ENCODE assay signal across 22 cellular contexts in genomic region chr9:80485420-80485819, GRCh38.
"Had no signal": no experiment of that assay in that cellular context is flagged by ENCODE, and none has a peak within 500 bp of the region (broad histone marks: within the 10 kb centered on the region; RNA-seq: fewer than 3 reads in every experiment).

No MANE protein-coding gene starts in this region.

- DNase-seq: activated CD4-positive, alpha-beta T cell treated with anti-CD3 and anti-CD28 coated beads, Interleukin-2, amount 50 U/mL, for 1 hour; activated CD8-positive, alpha-beta T cell treated with anti-CD3 and anti-CD28 coated beads, Interleukin-2, amount 10 ng/mL, durations not matched to agents 7 days and 5 days; activated gamma-delta T cell; activated naive CD4-positive, alpha-beta T cell treated with anti-CD3 and anti-CD28 coated beads, Interleukin-2, amount 50 U/mL, for 16 hours; aorta; caudate nucleus; dermis blood vessel endothelial cell; effector memory CD4-positive, alpha-beta T cell; head of caudate nucleus; left colon; lower lobe of right lung; naive thymus-derived CD4-positive, alpha-beta T cell; retina; stimulated activated CD4-positive, alpha-beta T cell treated with anti-CD3 and anti-CD28 coated beads, Interleukin-4, amount 100 ng/mL, for 24 hours; stimulated activated naive CD8-positive, alpha-beta T cell treated with anti-CD3 and anti-CD28 coated beads, Interleukin-15, Interleukin-2, amounts not matched to agents 100 U/mL and 50 U/mL, for 24 hours; T-cell; upper lobe of left lung had no signal

- H3K4me3 ChIP-seq: esophagus muscularis mucosa, lower lobe of right lung, neural progenitor cell, upper lobe of left lung had no signal

- FAIRE-seq: endothelial cell of umbilical vein, frontal cortex, keratinocyte had no signal
